8 cellular contexts compared by ENCODE assay signal in genomic region chr16:2531696-2532493, GRCh38. TPM values are rescaled to one million over a fixed set of nuclear protein-coding genes. Genes with fewer than 3 reads are reported as not detected.
DNase-seq lines count a peak whose midpoint lies in the region; ATAC-seq and TF ChIP-seq lines count a peak whose summit lies in the region.

No MANE protein-coding gene starts in this region.

- H3K27ac Mint-ChIP-seq in activated naive CD8-positive, alpha-beta T cell treated with anti-CD3 and anti-CD28 coated beads, Interleukin-2, amount 50 U/mL, for 24 hours: peak overlapping the region; percentile 97
- peak overlapping the region; percentile 99 for H3K27ac Mint-ChIP-seq in type B pancreatic cell

- peak overlapping the region; percentile 53 for H2AFZ ChIP-seq in SU-DHL-6 (ENCODE audit: low read depth, low read length, severe bottlenecking)

- no peaks in the 10 kb centered on the region for H3K9me3 Mint-ChIP-seq in activated naive CD8-positive, alpha-beta T cell treated with anti-CD3 and anti-CD28 coated beads, Interleukin-2, amount 50 U/mL, for 24 hours
- H3K9me3 Mint-ChIP-seq in type B pancreatic cell: no peaks in the 10 kb centered on the region

- no peaks in the 10 kb centered on the region for H4K20me1 ChIP-seq in SU-DHL-6 (ENCODE audit: low read depth, low read length)

- H3K36me3 ChIP-seq in SU-DHL-6 (ENCODE audit: low read length) (no peaks in the 10 kb centered on the region), cardiac muscle cell (peaks cover 3% of the 10 kb centered on the region)

- peak overlapping the region; percentile 62 for H3K9ac ChIP-seq in SU-DHL-6 (ENCODE audit: low read length)

- peaks cover 20% of the 10 kb centered on the region for H3K4me1 Mint-ChIP-seq in activated naive CD8-positive, alpha-beta T cell treated with anti-CD3 and anti-CD28 coated beads, Interleukin-2, amount 50 U/mL, for 24 hours
- H3K4me1 Mint-ChIP-seq in type B pancreatic cell (ENCODE audit: unreplicated experiment): peaks cover 7% of the 10 kb centered on the region

- H3K4me3 ChIP-seq in SU-DHL-6 (ENCODE audit: insufficient read depth, low read length, poor library complexity, severe bottlenecking) (peak overlapping the region; percentile 53), cardiac muscle cell (peak overlapping the region; percentile 51)

- TF ChIP-seq CTCF in GM10266 (IDR thresholded peaks at IDR 0.05; ENCODE audit: control insufficient read depth, insufficient read depth, low read depth, missing control alignments) (no peak), SU-DHL-6 (IDR thresholded peaks at IDR 0.05; ENCODE audit: insufficient read depth, low read length, poor library complexity, severe bottlenecking) (no peak), cardiac muscle cell (IDR thresholded peaks at IDR 0.05; ENCODE audit: low read depth, low read length) (no peak), type B pancreatic cell (conservative IDR thresholded peaks at IDR 0.05) (no peak)

- H3K27me3 Mint-ChIP-seq in activated naive CD8-positive, alpha-beta T cell treated with anti-CD3 and anti-CD28 coated beads, Interleukin-2, amount 50 U/mL, for 24 hours: no peaks in the 10 kb centered on the region
- H3K27me3 Mint-ChIP-seq in type B pancreatic cell: no peaks in the 10 kb centered on the region

- no peaks in the 10 kb centered on the region for H3K9me2 ChIP-seq in SU-DHL-6 (replicated peaks; ENCODE audit: insufficient read depth, low read length)

- H3K4me1 ChIP-seq in cardiac muscle cell (ENCODE audit: low read depth): peaks cover under 1% of the 10 kb centered on the region

- peak; percentile 84 for ATAC-seq in HG02678 (IDR thresholded peaks at IDR 0.05; ENCODE audit: unreplicated experiment)
- ATAC-seq in activated naive CD8-positive, alpha-beta T cell treated with anti-CD3 and anti-CD28 coated beads, Interleukin-2, amount 50 U/mL, for 24 hours: peak; percentile 94

- no peaks in the 10 kb centered on the region for H3K79me2 ChIP-seq in SU-DHL-6 (ENCODE audit: insufficient read depth, low read length)

- peak overlapping the region; percentile 89 for H3K4me3 Mint-ChIP-seq in activated naive CD8-positive, alpha-beta T cell treated with anti-CD3 and anti-CD28 coated beads, Interleukin-2, amount 50 U/mL, for 24 hours
- peak overlapping the region; percentile 98 for H3K4me3 Mint-ChIP-seq in type B pancreatic cell

- H3K27ac ChIP-seq in SU-DHL-6 (ENCODE audit: low read depth, low read length): peak overlapping the region; percentile 65
- peak overlapping the region; percentile 70 for H3K27ac ChIP-seq in cardiac muscle cell

- H3F3A ChIP-seq in SU-DHL-6 (ENCODE audit: insufficient read depth): peaks cover 14% of the 10 kb centered on the region; the same call in 1 of the 2 replicates

- peak overlapping the region; percentile 76 for H3K4me2 ChIP-seq in SU-DHL-6 (ENCODE audit: low read depth, low read length, poor library complexity, severe bottlenecking)

- no peaks in the 10 kb centered on the region for H3K9me3 ChIP-seq in SU-DHL-6 (ENCODE audit: insufficient read depth, low read length)
- H3K9me3 ChIP-seq in cardiac muscle cell (ENCODE audit: low read depth): no peaks in the 10 kb centered on the region

- peak; percentile 98 for DNase-seq in GM10266 (ENCODE audit: extremely low spot score)
- peak; percentile 76 for DNase-seq in NCI-H128 (lab: John Stamatoyannopoulos, UW; ENCODE audit: unreplicated experiment)
- peak; percentile 98 for DNase-seq in activated naive CD8-positive, alpha-beta T cell treated with anti-CD3 and anti-CD28 coated beads, Interleukin-2, amount 50 U/mL, for 24 hours
- DNase-seq in cardiac muscle cell (ENCODE audit: low read depth in 1 of 2, low spot score in 1 of 2): peak; percentile 98 to 99
- DNase-seq in pons (ENCODE audit: low spot score): peak; percentile 95
- DNase-seq in type B pancreatic cell (ENCODE audit: extremely low spot score, unreplicated experiment): peak; percentile 97

- H3K27me3 ChIP-seq in SU-DHL-6 (ENCODE audit: low read length) (no peaks in the 10 kb centered on the region), cardiac muscle cell (no peaks in the 10 kb centered on the region)

- H3K36me3 Mint-ChIP-seq in activated naive CD8-positive, alpha-beta T cell treated with anti-CD3 and anti-CD28 coated beads, Interleukin-2, amount 50 U/mL, for 24 hours (ENCODE audit: low read depth): peaks cover 2% of the 10 kb centered on the region
- no peaks in the 10 kb centered on the region for H3K36me3 Mint-ChIP-seq in type B pancreatic cell

RNA-seq across cellular contexts. Expression of gene CEMP1, which starts 0.7 kb away (rescaled TPM):
- total RNA-seq in cardiac muscle cell (1.3 TPM in 1 of 2 replicates, not detected in the other), type B pancreatic cell (ENCODE audit: low replicate concordance) (0.22 and 0.74 TPM in 2 replicates)
- 4.6 and 9.4 TPM in 2 replicates for polyA plus RNA-seq in cardiac muscle cell

RNA-seq across cellular contexts. Expression of gene PDPK1, which starts 5.9 kb away (rescaled TPM):
- 24.9 and 28.6 TPM in 2 replicates for total RNA-seq in cardiac muscle cell
- polyA plus RNA-seq in cardiac muscle cell: 22.4 and 23.3 TPM in 2 replicates
- 40.8 and 57.1 TPM in 2 replicates for total RNA-seq in type B pancreatic cell (ENCODE audit: low replicate concordance)

RNA-seq across cellular contexts. Expression of gene AMDHD2, which starts 11.7 kb away (rescaled TPM):
- total RNA-seq in cardiac muscle cell (32.4 and 39.2 TPM in 2 replicates), type B pancreatic cell (ENCODE audit: low replicate concordance) (46.1 and 61.8 TPM in 2 replicates)
- polyA plus RNA-seq in cardiac muscle cell: 25.0 and 30.2 TPM in 2 replicates

RNA-seq across cellular contexts. Expression of gene ATP6V0C, which starts 18.1 kb away (rescaled TPM):
- total RNA-seq in cardiac muscle cell (92.4 and 117 TPM in 2 replicates), type B pancreatic cell (ENCODE audit: low replicate concordance) (155 and 223 TPM in 2 replicates)
- polyA plus RNA-seq in cardiac muscle cell: 184 and 281 TPM in 2 replicates

RNA-seq across cellular contexts. Expression of gene TBC1D24, which starts 57.0 kb away (rescaled TPM):
- total RNA-seq in cardiac muscle cell: 17.3 and 23.6 TPM in 2 replicates
- 8.2 and 10.2 TPM in 2 replicates for polyA plus RNA-seq in cardiac muscle cell
- total RNA-seq in type B pancreatic cell (ENCODE audit: low replicate concordance): 15.6 and 22.1 TPM in 2 replicates

Comparison
In these comparisons a context has a peak if more than half of its experiments do, and no peak if none do; other contexts are left out.
1. Peak in every context shown above with its lines: DNase-seq, ATAC-seq, H3K4me3 ChIP-seq and H3K27ac ChIP-seq.